8 cellular contexts compared by ENCODE assay signal in the genomic region with DNA sequence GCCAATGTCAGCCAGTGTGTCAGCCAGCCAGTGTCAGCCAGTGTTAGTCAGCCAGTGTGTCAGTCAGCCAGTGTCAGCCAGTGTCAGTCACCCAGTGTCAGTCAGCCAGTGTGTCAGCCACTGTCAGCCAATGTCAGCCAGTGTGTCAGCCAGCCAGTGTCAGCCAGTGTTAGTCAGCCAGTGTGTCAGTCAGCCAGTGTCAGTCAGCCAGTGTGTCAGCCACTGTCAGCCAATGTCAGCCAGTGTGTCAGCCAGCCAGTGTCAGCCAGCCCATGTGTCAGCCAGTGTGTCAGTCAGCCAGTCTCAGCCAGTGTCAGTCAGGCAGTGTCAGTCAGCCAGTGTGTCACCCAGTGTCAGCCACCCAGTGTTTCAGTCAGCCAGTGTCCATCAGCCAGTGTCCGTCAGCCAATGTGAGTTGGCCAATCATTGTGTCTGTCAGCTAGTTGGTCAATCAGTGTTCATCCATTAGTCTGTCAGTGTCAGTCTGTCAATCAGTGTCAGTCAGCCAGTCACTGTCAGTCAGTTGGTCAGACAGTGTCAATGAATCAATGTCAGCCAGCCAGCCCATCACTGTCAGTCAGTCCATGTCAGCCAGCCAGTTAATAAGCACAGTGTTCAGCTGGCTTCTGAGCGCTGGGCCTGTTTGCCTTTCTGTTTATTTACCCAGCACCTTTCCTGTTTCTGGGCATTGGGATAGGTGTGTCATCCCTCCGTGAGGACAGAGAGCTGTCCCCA. TPM values are rescaled to one million over a fixed set of nuclear protein-coding genes. Genes with fewer than 3 reads are reported as not detected.
A peak's percentile ranks its signal among the peaks of the same experiment; 100 is the strongest.
DNase-seq lines count a peak whose midpoint lies in the region; ATAC-seq, FAIRE-seq and TF ChIP-seq lines count a peak whose summit lies in the region.
"Not testable (repeated sequence)": the region's sequence is repeated elsewhere in the genome, so short reads cannot be mapped to it uniquely, and the experiment has no call there.
"Had no signal": no experiment of that assay in that cellular context is flagged by ENCODE, and none has a peak within 500 bp of the region (broad histone marks: within the 10 kb centered on the region; RNA-seq: fewer than 3 reads in every experiment).

No MANE protein-coding gene starts in this region.

- H3K9ac ChIP-seq in K562 (ENCODE audit: insufficient read depth in 1 of 2, low read depth in 2 of 2, low read length in 2 of 2); neural cell (ENCODE audit: low read length): not testable (repeated sequence)

- not testable (repeated sequence) for H3K79me2 ChIP-seq in K562 (ENCODE audit: control insufficient read depth, insufficient read depth, low read length); neural cell (replicated peaks; ENCODE audit: insufficient read depth, low read length)

- not testable (repeated sequence) for H3K27me3 Mint-ChIP-seq in T-helper 1 cell treated with Interleukin-12 subunit alpha and Interleukin-12 subunit beta and Interleukin-4 antibody, amounts not matched to agents 30 μg/mL and 1 μg/mL, for 36 hours (ENCODE audit: low read depth)

- BruUV-seq in K562 (replicated peaks; lab: Mats Ljungman, UMichigan), result not testable (repeated sequence)

- H3K36me3 Mint-ChIP-seq in T-helper 1 cell treated with Interleukin-12 subunit alpha and Interleukin-12 subunit beta and Interleukin-4 antibody, amounts not matched to agents 30 μg/mL and 1 μg/mL, for 36 hours (ENCODE audit: low read depth), result peaks cover 15% of the 10 kb centered on the region

- H3K4me1 Mint-ChIP-seq in T-helper 1 cell treated with Interleukin-12 subunit alpha and Interleukin-12 subunit beta and Interleukin-4 antibody, amounts not matched to agents 30 μg/mL and 1 μg/mL, for 36 hours (ENCODE audit: low read depth), result not testable (repeated sequence)

- H3K27ac Mint-ChIP-seq in T-helper 1 cell treated with Interleukin-12 subunit alpha and Interleukin-12 subunit beta and Interleukin-4 antibody, amounts not matched to agents 30 μg/mL and 1 μg/mL, for 36 hours, result peak overlapping the region; percentile 15

- 9% methylated on average over 3 of the region's 3 CpGs for WGBS in K562 (ENCODE audit: insufficient coverage, low coverage, missing lambda C conversion rate)

- H3K36me3 ChIP-seq in K562 (ENCODE audit: control insufficient read depth, insufficient read depth, low read length); neural cell (ENCODE audit: insufficient read depth, low read length): not testable (repeated sequence)

- H3K4me3 Mint-ChIP-seq in T-helper 1 cell treated with Interleukin-12 subunit alpha and Interleukin-12 subunit beta and Interleukin-4 antibody, amounts not matched to agents 30 μg/mL and 1 μg/mL, for 36 hours, result not testable (repeated sequence)

- ATAC-seq in HG03432 (IDR thresholded peaks at IDR 0.05; ENCODE audit: unreplicated experiment), result peak; percentile 12
- ATAC-seq in K562, result not testable (repeated sequence)
- peak; percentile 58 for ATAC-seq in left lobe of liver

- H2AFZ ChIP-seq in K562 (ENCODE audit: low read depth, low read length); neural cell (ENCODE audit: low read depth, low read length): not testable (repeated sequence)

- POLR2A ChIA-PET in K562 (lab: Yijun Ruan, JAX), result interaction anchor here (1.8 to 2.0 kb wide), 2 partner anchors 10 to 18 kb away, joined by 6 to 8 read pairs; no protein-coding TSS in a partner anchor

- peaks cover 35 to 79% of the 10 kb centered on the region in 2 experiments for H3K27me3 ChIP-seq in K562 (ENCODE audit: control insufficient read depth in 2 of 2, insufficient read depth in 2 of 2, low read length in 2 of 2)
- H3K27me3 ChIP-seq in neural cell (ENCODE audit: insufficient read depth, low read depth, low read length), result not testable (repeated sequence)

- H3K4me2 ChIP-seq in K562 (ENCODE audit: insufficient read depth, low read length); neural cell (ENCODE audit: low read length): not testable (repeated sequence)

- in situ Hi-C loops in K562 (cut with MboI), result loop anchor here (25.0 kb wide), 1 partner anchor 882 kb away; no protein-coding TSS in a partner anchor

- H3K4me1 ChIP-seq in K562 (replicated peaks in 1 of 2; ENCODE audit: control insufficient read depth in 2 of 2, insufficient read depth in 2 of 2, low read length in 2 of 2), result not testable (repeated sequence)

- TF ChIP-seq RAD21 in K562 (CRISPR knock-in tag; conservative IDR thresholded peaks at IDR 0.05 in 1 of 2, IDR thresholded peaks at IDR 0.05 in 1 of 2); neural cell (conservative IDR thresholded peaks at IDR 0.05): not testable (repeated sequence)

- H3K4me3 ChIP-seq in K562; neural cell (ENCODE audit: low read length): not testable (repeated sequence)

- CTCF ChIA-PET in K562 (lab: Yijun Ruan, JAX; ENCODE audit: low intra/inter-chr PET ratio), result not testable (repeated sequence)

- H3K9me3 Mint-ChIP-seq in T-helper 1 cell treated with Interleukin-12 subunit alpha and Interleukin-12 subunit beta and Interleukin-4 antibody, amounts not matched to agents 30 μg/mL and 1 μg/mL, for 36 hours, result not testable (repeated sequence)

- TF ChIP-seq POLR2A in K562 (conservative IDR thresholded peaks at IDR 0.05), result not testable (repeated sequence)

- H3K9me3 ChIP-seq in K562 (replicated peaks; ENCODE audit: control insufficient read depth, insufficient read depth, low read depth, low read length); neural cell (ENCODE audit: low read length): not testable (repeated sequence)

- not testable (repeated sequence) for TF ChIP-seq EP300 in K562 (IDR thresholded peaks at IDR 0.05; ENCODE audit: low read length)
- peak; percentile 76 for TF ChIP-seq EP300 in neural cell (conservative IDR thresholded peaks at IDR 0.05; ENCODE audit: poor library complexity, severe bottlenecking)

- intact Hi-C loops in K562 (cut with micrococcal nuclease), result not testable (repeated sequence)

- TF ChIP-seq CTCF in K562 (IDR thresholded peaks at IDR 0.05 in 2 of 3, conservative IDR thresholded peaks at IDR 0.05 in 1 of 3; ENCODE audit: insufficient read depth in 2 of 3, low read depth in 1 of 3, low read length in 3 of 3); neural cell (IDR thresholded peaks at IDR 0.05; ENCODE audit: poor library complexity, severe bottlenecking): not testable (repeated sequence)

- not testable (repeated sequence) for FAIRE-seq in K562 (lab: Jason Lieb, UNC)

- not testable (repeated sequence) for H3K9me1 ChIP-seq in K562 (ENCODE audit: control insufficient read depth, insufficient read depth, low read length)

- not testable (repeated sequence) for H3F3A ChIP-seq in neural cell (ENCODE audit: insufficient read depth, low read length, poor library complexity, severe bottlenecking)

- DNase-seq in DMS53 (lab: John Stamatoyannopoulos, UW), result peak; percentile 58
- peak; percentile 27 for DNase-seq in activated T-cell treated with anti-CD3 and anti-CD28 coated beads, Interleukin-2, amount 50 U/mL, for 1 hour
- not testable (repeated sequence) for DNase-seq in K562 (ENCODE audit: extremely low read depth in 1 of 4, low spot score in 3 of 4); left lobe of liver (ENCODE audit: low spot score)

- H3K9me2 ChIP-seq in neural cell (ENCODE audit: insufficient read depth, low read length), result not testable (repeated sequence)

- not testable (repeated sequence) for H3K27ac ChIP-seq in K562 (ENCODE audit: extremely low read depth, low read depth, low read length); neural cell (ENCODE audit: low read length)

- not testable (repeated sequence) for H4K20me1 ChIP-seq in K562 (replicated peaks; ENCODE audit: control insufficient read depth, insufficient read depth, low read length); neural cell (ENCODE audit: insufficient read depth)

RNA-seq across cellular contexts. Expression of a gene that starts 40.3 kb away (rescaled TPM):
- 0.32 and 0.51 TPM in 2 replicates for total RNA-seq in K562 (2011; cell fraction: chromatin; rRNA removed; ENCODE audit: low replicate concordance)
- total RNA-seq in K562 (2011; cell fraction: nucleolus; rRNA removed), result under 0.01 TPM in 1 of 2 replicates, not detected in the other
- 0.15 TPM in 1 of 2 replicates, not detected in the other for total RNA-seq in K562 (2011; cell fraction: nucleoplasm; rRNA removed)
- total RNA-seq in K562 (2014; rRNA removed) (not detected in 2 replicates), K562 (2014; rRNA removed; fragmentation: Illumina TruSeq; extraction: Trizol) (0.04 TPM in 1 of 2 replicates, not detected in the other), K562 (2015; rRNA removed; fragmentation: Illumina TruSeq; extraction: Trizol) (0.04 and 0.19 TPM in 2 replicates), K562 (2021) (0.20 and 0.27 TPM in 2 replicates), left lobe of liver (0.86 TPM)
- polyA plus RNA-seq in K562 (2011; rRNA removed) (0.06 TPM in 1 of 2 replicates, not detected in the other), K562 (2014; fragmentation: Illumina TruSeq; extraction: Trizol) (0.12 and 0.22 TPM in 2 replicates), K562 (2014; fragmentation: Nextera tagmentation; extraction: Ambion mirVana) (not detected), K562 (2014; rRNA removed) (0.04 and 0.05 TPM in 2 replicates), neural cell (0.66 and 1.0 TPM in 2 replicates)
- 0.04 and 0.25 TPM in 2 replicates for polyA plus RNA-seq in K562 (2011; cell fraction: cytosol; rRNA removed)
- 0.14 and 0.28 TPM in 2 replicates for polyA plus RNA-seq in K562 (2011; cell fraction: nucleus; rRNA removed)
- polyA plus RNA-seq in K562 (2012), result 0.05 and 0.07 TPM in 2 replicates
- polyA minus RNA-seq in K562 (2011; rRNA and poly(A)+ RNA removed), result 0.03 TPM in 1 of 2 replicates, not detected in the other
- not detected in 2 replicates for polyA minus RNA-seq in K562 (2011; cell fraction: cytosol; rRNA and poly(A)+ RNA removed)
- 0.13 and 0.22 TPM in 2 replicates for polyA minus RNA-seq in K562 (2011; cell fraction: nucleus; rRNA and poly(A)+ RNA removed)
- polyA minus RNA-seq in neural cell, result 0.35 and 0.97 TPM in 2 replicates
- total RNA-seq: MCF 10A had no signal

RNA-seq across cellular contexts. Expression of a gene that starts 44.5 kb away (rescaled TPM):
- total RNA-seq in K562 (2011; cell fraction: chromatin; rRNA removed; ENCODE audit: low replicate concordance), result 1.9 and 8.6 TPM in 2 replicates
- total RNA-seq in K562 (2011; cell fraction: nucleolus; rRNA removed), result 1.5 and 2.0 TPM in 2 replicates
- 1.5 and 4.2 TPM in 2 replicates for total RNA-seq in K562 (2011; cell fraction: nucleoplasm; rRNA removed)
- 0.50 and 1.1 TPM in 2 replicates for total RNA-seq in K562 (2014; rRNA removed)
- total RNA-seq in K562 (2014; rRNA removed; fragmentation: Illumina TruSeq; extraction: Trizol), result 1.9 and 2.2 TPM in 2 replicates
- 1.7 and 2.0 TPM in 2 replicates for total RNA-seq in K562 (2015; rRNA removed; fragmentation: Illumina TruSeq; extraction: Trizol)
- total RNA-seq in K562 (2021), result 0.60 and 0.92 TPM in 2 replicates
- polyA plus RNA-seq in K562 (2011; rRNA removed), result 0.14 and 0.35 TPM in 2 replicates
- polyA plus RNA-seq in K562 (2011; cell fraction: cytosol; rRNA removed), result not detected in 2 replicates
- 0.79 and 0.94 TPM in 2 replicates for polyA plus RNA-seq in K562 (2011; cell fraction: nucleus; rRNA removed)
- 0.26 TPM in 1 of 2 replicates, not detected in the other for polyA plus RNA-seq in K562 (2012)
- polyA plus RNA-seq in K562 (2014; fragmentation: Illumina TruSeq; extraction: Trizol), result 0.25 TPM in 1 of 2 replicates, not detected in the other
- under 1 TPM in 1 of 2 experiments, not detected in 1; 0.27 TPM for polyA plus RNA-seq in K562 (2014; fragmentation: Nextera tagmentation; extraction: Ambion mirVana)
- 0.20 and 0.27 TPM in 2 replicates for polyA plus RNA-seq in K562 (2014; rRNA removed)
- polyA minus RNA-seq in K562 (2011; rRNA and poly(A)+ RNA removed), result 3.5 and 4.9 TPM in 2 replicates
- polyA minus RNA-seq in K562 (2011; cell fraction: cytosol; rRNA and poly(A)+ RNA removed), result 0.76 TPM in 1 of 2 replicates, not detected in the other
- 4.3 and 7.6 TPM in 2 replicates for polyA minus RNA-seq in K562 (2011; cell fraction: nucleus; rRNA and poly(A)+ RNA removed)
- total RNA-seq in left lobe of liver, result 1.1 TPM
- polyA plus RNA-seq in neural cell, result not detected in 2 replicates
- 9.3 and 11.9 TPM in 2 replicates for polyA minus RNA-seq in neural cell
